In genomic region chr11:73375830-73376167, GRCh38 we compare ENCODE assay signal across 8 cellular contexts. TPM values are rescaled to one million over a fixed set of nuclear protein-coding genes. Genes with fewer than 3 reads are reported as not detected.
DNase-seq lines count a peak whose midpoint lies in the region; ATAC-seq and TF ChIP-seq lines count a peak whose summit lies in the region.

No MANE protein-coding gene starts in this region.

- H3K36me3 Mint-ChIP-seq in CD4-positive, CD25-positive, alpha-beta regulatory T cell: no peaks in the 10 kb centered on the region

- H3K4me2 ChIP-seq in neuronal stem cell (ENCODE audit: insufficient read depth, low read length, poor library complexity, severe bottlenecking): no peak overlapping the region

- H3K27me3 Mint-ChIP-seq in CD4-positive, CD25-positive, alpha-beta regulatory T cell: no peaks in the 10 kb centered on the region

- no peak for DNase-seq in CD4-positive, CD25-positive, alpha-beta regulatory T cell
- DNase-seq in NB4 (ENCODE audit: low read depth) (no peak), dorsolateral prefrontal cortex (no peak), neuronal stem cell (ENCODE audit: low spot score) (no peak), NCI-H187 (lab: John Stamatoyannopoulos, UW) (no peak)
- no peak for DNase-seq in stimulated activated CD4-positive, alpha-beta T cell treated with anti-CD3 and anti-CD28 coated beads, Interleukin-4, amount 100 ng/mL, for 24 hours

- WGBS in neuronal stem cell (ENCODE audit: extremely low coverage in 2 of 2, insufficient read length in 2 of 2, insufficient replicate concordance in 1 of 2), 2 donors: no CpG with 5 or more reads among the region's 7 CpGs

- no peak overlapping the region for H2BK12ac ChIP-seq in neuronal stem cell (ENCODE audit: low read length)

- H4K8ac ChIP-seq in neuronal stem cell (ENCODE audit: low read depth, low read length): no peak overlapping the region

- H3K4me3 ChIP-seq in CD4-positive, CD25-positive, alpha-beta regulatory T cell (ENCODE audit: low read depth, low read length): peak overlapping the region; percentile 49
- H3K4me3 ChIP-seq in NB4 (ENCODE audit: low read depth, low read length): peak overlapping the region; percentile 35
- peak overlapping the region in 58 of 59 donors; percentile 37 to 95 (median 83) for H3K4me3 ChIP-seq in dorsolateral prefrontal cortex
- peak overlapping the region; percentile 21 to 38 for H3K4me3 ChIP-seq in neuronal stem cell (ENCODE audit: low read length in 2 of 2)

- peaks cover 15% of the 10 kb centered on the region for H3K79me1 ChIP-seq in neuronal stem cell (ENCODE audit: low read depth, low read length)

- H3K18ac ChIP-seq in neuronal stem cell (ENCODE audit: low read length): peak overlapping the region; percentile 76

- no peak overlapping the region for H2BK120ac ChIP-seq in neuronal stem cell (ENCODE audit: low read depth, low read length)

- H3K27ac Mint-ChIP-seq in CD4-positive, CD25-positive, alpha-beta regulatory T cell: peak overlapping the region in 2 of 3 donors; percentile 91 to 92

- H3K4me3 Mint-ChIP-seq in CD4-positive, CD25-positive, alpha-beta regulatory T cell: peak overlapping the region; percentile 86 to 98 (median 91)

- peak overlapping the region; percentile 90 for H2AFZ ChIP-seq in neuronal stem cell (ENCODE audit: low read length)

- H3K23ac ChIP-seq in neuronal stem cell (ENCODE audit: low read depth, low read length, poor library complexity): no peak overlapping the region

- peaks cover 5 to 45% (median 34%) of the 10 kb centered on the region in 4 donors for H3K4me1 Mint-ChIP-seq in CD4-positive, CD25-positive, alpha-beta regulatory T cell

- peak overlapping the region; percentile 42 for H2AK5ac ChIP-seq in neuronal stem cell (ENCODE audit: low read depth, low read length)

- no peak overlapping the region for H3K14ac ChIP-seq in neuronal stem cell (ENCODE audit: low read length)

- peaks cover 19% of the 10 kb centered on the region for H3K4me1 ChIP-seq in CD4-positive, CD25-positive, alpha-beta regulatory T cell (ENCODE audit: control insufficient read depth, insufficient read depth, low read length, poor library complexity, severe bottlenecking)
- H3K4me1 ChIP-seq in neuronal stem cell (ENCODE audit: control insufficient read depth in 2 of 2, insufficient read depth in 1 of 2, low read depth in 1 of 2, low read length in 2 of 2): peaks cover 14 to 18% of the 10 kb centered on the region in 2 donors

- no peak overlapping the region for H3K4ac ChIP-seq in neuronal stem cell (ENCODE audit: low read length)

- no peak for ATAC-seq in CD4-positive, CD25-positive, alpha-beta regulatory T cell (ENCODE audit: low read depth in 2 of 2)
- ATAC-seq in HG02678 (IDR thresholded peaks at IDR 0.05; ENCODE audit: unreplicated experiment) (no peak), GM18868 (IDR thresholded peaks at IDR 0.05; ENCODE audit: unreplicated experiment) (no peak)

- H3K27me3 ChIP-seq in CD4-positive, CD25-positive, alpha-beta regulatory T cell (ENCODE audit: control insufficient read depth, insufficient read depth, low read length): no peaks in the 10 kb centered on the region
- H3K27me3 ChIP-seq in dorsolateral prefrontal cortex: no peaks in the 10 kb centered on the region
- no peaks in the 10 kb centered on the region for H3K27me3 ChIP-seq in neuronal stem cell (ENCODE audit: control insufficient read depth in 3 of 3, insufficient read depth in 3 of 3, low read depth in 1 of 3, low read length in 3 of 3)

- H2BK15ac ChIP-seq in neuronal stem cell (ENCODE audit: low read length): no peak overlapping the region

- peak overlapping the region; percentile 91 for H3K27ac ChIP-seq in CD4-positive, CD25-positive, alpha-beta regulatory T cell (ENCODE audit: insufficient read depth, low read length, poor library complexity, severe bottlenecking)
- peak overlapping the region; percentile 10 to 96 (median 88) for H3K27ac ChIP-seq in dorsolateral prefrontal cortex
- H3K27ac ChIP-seq in neuronal stem cell (replicated peaks; ENCODE audit: low read length): no peak overlapping the region

- H3K9ac ChIP-seq in neuronal stem cell (ENCODE audit: low read depth, low read length, poor library complexity): no peak overlapping the region

- H4K91ac ChIP-seq in neuronal stem cell (ENCODE audit: low read depth, low read length, poor library complexity): no peak overlapping the region

- H3K9me3 Mint-ChIP-seq in CD4-positive, CD25-positive, alpha-beta regulatory T cell: no peaks in the 10 kb centered on the region

- no peaks in the 10 kb centered on the region for H3K36me3 ChIP-seq in CD4-positive, CD25-positive, alpha-beta regulatory T cell (ENCODE audit: control insufficient read depth, insufficient read depth, low read length)
- no peaks in the 10 kb centered on the region for H3K36me3 ChIP-seq in neuronal stem cell (replicated peaks in 1 of 2; ENCODE audit: control insufficient read depth in 2 of 2, insufficient read depth in 2 of 2, low read length in 2 of 2)

- intact Hi-C loops in dorsolateral prefrontal cortex (cut with DNase I): loop anchor here in 1 of 2 donors (2.0 kb wide), 1 partner anchor 23 kb away; no protein-coding TSS in a partner anchor

- no peaks in the 10 kb centered on the region for H3K9me3 ChIP-seq in CD4-positive, CD25-positive, alpha-beta regulatory T cell (ENCODE audit: control insufficient read depth in 2 of 2, low read length in 2 of 2)
- H3K9me3 ChIP-seq in neuronal stem cell (replicated peaks in 1 of 2; ENCODE audit: control insufficient read depth in 2 of 2, insufficient read depth in 1 of 2, low read depth in 1 of 2, low read length in 2 of 2): peaks cover 2 to 3% of the 10 kb centered on the region in 2 donors

- no peak for TF ChIP-seq POLR2A in NB4 (IDR thresholded peaks at IDR 0.05; ENCODE audit: extremely low read depth, insufficient read length)

- TF ChIP-seq CTCF in NB4 (IDR thresholded peaks at IDR 0.05; ENCODE audit: low read depth, low read length): no peak
- no peak for TF ChIP-seq CTCF in dorsolateral prefrontal cortex (IDR thresholded peaks at IDR 0.05 in 54 of 56, conservative IDR thresholded peaks at IDR 0.05 in 2 of 56; ENCODE audit: low read depth in 1 of 56, partially characterized antibody in 56 of 56)

- H2BK5ac ChIP-seq in neuronal stem cell (ENCODE audit: low read length): peak overlapping the region; percentile 8

RNA-seq across cellular contexts. Expression of gene RELT, which starts 0.4 kb away (rescaled TPM):
- total RNA-seq in CD4-positive, CD25-positive, alpha-beta regulatory T cell: 117 TPM
- polyA plus RNA-seq in CD4-positive, CD25-positive, alpha-beta regulatory T cell: 1 to 10 TPM; 2.0 to 3.3 (median 2.9) TPM
- total RNA-seq in dorsolateral prefrontal cortex: 10 to 100 TPM in 110 of 120 experiments, 1 to 10 TPM in 10; 8.6 to 36.1 (median 12.8) TPM
- polyA plus RNA-seq in neuronal stem cell (2013, experiment 1 of 2): 6.6 TPM
- 6.9 TPM for polyA plus RNA-seq in neuronal stem cell (2013, experiment 2 of 2)

Comparison
In these comparisons a context has a peak if more than half of its experiments do, and no peak if none do; other contexts are left out.
1. H3K4me3 ChIP-seq: peak in every context shown above with its lines; median percentile 83 in dorsolateral prefrontal cortex; 49 in CD4-positive, CD25-positive, alpha-beta regulatory T cell; 35 in NB4; 30 in neuronal stem cell.